ENCODE assay signal across 9 cellular contexts in genomic region chr12:1795785-1796514, GRCh38. TPM values are rescaled to one million over a fixed set of nuclear protein-coding genes. Genes with fewer than 3 reads are reported as not detected.
DNase-seq lines count a peak whose midpoint lies in the region; ATAC-seq, FAIRE-seq and TF ChIP-seq lines count a peak whose summit lies in the region.
"Had no signal": no experiment of that assay in that cellular context is flagged by ENCODE, and none has a peak within 500 bp of the region (broad histone marks: within the 10 kb centered on the region; RNA-seq: fewer than 3 reads in every experiment).

No MANE protein-coding gene starts in this region.

- no peaks in the 10 kb centered on the region for H3K79me2 ChIP-seq in HepG2 (ENCODE audit: insufficient read depth, low read length)

- no peaks in the 10 kb centered on the region for H4K20me1 ChIP-seq in HepG2 (ENCODE audit: insufficient read depth, low read length)

- TF ChIP-seq EP300 in HepG2 (IDR thresholded peaks at IDR 0.05; ENCODE audit: low read depth in 2 of 2, low read length in 2 of 2): no peak
- no peak for TF ChIP-seq EP300 in HepG2 (CRISPR knock-in tag; IDR thresholded peaks at IDR 0.05; ENCODE audit: borderline replicate concordance)

- no peaks in the 10 kb centered on the region for H3K36me3 Mint-ChIP-seq in activated CD4-positive, alpha-beta T cell treated with anti-CD3 and anti-CD28 coated beads, Interleukin-2, amount 10 ng/mL, durations not matched to agents 24 days and 14 days (ENCODE audit: low read depth)

- H2AFZ ChIP-seq in HepG2 (ENCODE audit: low read length): no peak overlapping the region

- TF ChIP-seq RAD21 in HepG2 (CRISPR knock-in tag; IDR thresholded peaks at IDR 0.05): peak; percentile 100

- WGBS in HepG2 (ENCODE audit: low lambda C conversion rate): 19% methylated on average over 27 of the region's 45 CpGs

- peak overlapping the region; percentile 92 for H3K4me2 ChIP-seq in HepG2 (ENCODE audit: low read depth, low read length)

- peaks cover 19% of the 10 kb centered on the region; the same call in 1 of the 2 replicates for H3K4me1 ChIP-seq in HepG2 (ENCODE audit: insufficient read depth, low read length)

- FAIRE-seq in HepG2 (lab: Jason Lieb, UNC): peak; percentile 28

- H3K9me3 Mint-ChIP-seq in activated CD4-positive, alpha-beta T cell treated with anti-CD3 and anti-CD28 coated beads, Interleukin-2, amount 10 ng/mL, durations not matched to agents 24 days and 14 days: no peaks in the 10 kb centered on the region

- H3K9ac ChIP-seq in HepG2 (ENCODE audit: insufficient read depth, low read depth, low read length): no peak overlapping the region

- H3K9me3 ChIP-seq in HepG2 (ENCODE audit: low read length): no peaks in the 10 kb centered on the region

- BruUV-seq in HepG2 (replicated peaks; lab: Mats Ljungman, UMichigan): no TSS peak

- peak; percentile 29 for DNase-seq in BJ (ENCODE audit: low read depth)
- DNase-seq in NCI-H460 (ENCODE audit: extremely low read depth, low read depth): peak; percentile 76
- DNase-seq in activated CD4-positive, alpha-beta T cell treated with anti-CD3 and anti-CD28 coated beads, Interleukin-2, amount 10 ng/mL, durations not matched to agents 24 days and 14 days: peak; percentile 98
- peak; percentile 92 for DNase-seq in coronary artery (ENCODE audit: low spot score)
- peak; percentile 56 for DNase-seq in HepG2 (ENCODE audit: low spot score)
- DNase-seq in stimulated activated CD4-positive, alpha-beta T cell treated with anti-CD3 and anti-CD28 coated beads, Interleukin-4, amount 100 ng/mL, for 1 hour: peak; percentile 95

- peak overlapping the region; percentile 54 to 83 for H3K27ac ChIP-seq in coronary artery
- no peak overlapping the region for H3K27ac ChIP-seq in HepG2 (ENCODE audit: extremely low read length, insufficient read depth, low read length)

- peak in 1 of 2 experiments; percentile 59; a peak in 2 of 4 replicates for TF ChIP-seq POLR2A in HepG2 (IDR thresholded peaks at IDR 0.05; ENCODE audit: insufficient read depth in 1 of 2, low read depth in 2 of 2, low read length in 2 of 2)

- intact Hi-C loops in activated CD4-positive, alpha-beta T cell treated with anti-CD3 and anti-CD28 coated beads, Interleukin-2, amount 10 ng/mL, durations not matched to agents 24 days and 14 days (cut with micrococcal nuclease): loop anchor here (1.0 to 10.0 kb wide), 7 partner anchors 8 to 786 kb away; partner anchors contain the start of genes ADIPOR2 and DCP1B
- intact Hi-C loops in HepG2 (cut with micrococcal nuclease; ENCODE audit: unreplicated experiment): loop anchor here (1.0 to 5.0 kb wide), 2 partner anchors 144 to 241 kb away; no protein-coding TSS in a partner anchor

- peak overlapping the region; percentile 86 for H3K4me3 Mint-ChIP-seq in activated CD4-positive, alpha-beta T cell treated with anti-CD3 and anti-CD28 coated beads, Interleukin-2, amount 10 ng/mL, durations not matched to agents 24 days and 14 days

- H3K36me3 ChIP-seq in BJ (ENCODE audit: control insufficient read depth, insufficient read depth, low read length) (no peaks in the 10 kb centered on the region), HepG2 (replicated peaks in 1 of 2; ENCODE audit: control insufficient read depth in 1 of 2, insufficient read depth in 2 of 2, low read length in 2 of 2) (peaks cover 0 to 3% of the 10 kb centered on the region in 2 experiments; a peak in 3 of 5 replicates)

- H3K27me3 Mint-ChIP-seq in activated CD4-positive, alpha-beta T cell treated with anti-CD3 and anti-CD28 coated beads, Interleukin-2, amount 10 ng/mL, durations not matched to agents 24 days and 14 days: no peaks in the 10 kb centered on the region

- peaks cover 16% of the 10 kb centered on the region for H3K4me1 Mint-ChIP-seq in activated CD4-positive, alpha-beta T cell treated with anti-CD3 and anti-CD28 coated beads, Interleukin-2, amount 10 ng/mL, durations not matched to agents 24 days and 14 days

- CTCF ChIA-PET in BJ (lab: Yijun Ruan, JAX) (interaction anchor here (0.6 to 7.0 kb wide), 21 partner anchors 9 to 785 kb away, joined by 3 to 78 read pairs (median 4); partner anchors contain the start of gene WNT5B), HepG2 (lab: Yijun Ruan, JAX; ENCODE audit: low intra/inter-chr PET ratio, low total read pairs) (interaction anchor here (0.9 to 3.3 kb wide), 4 partner anchors 143 to 239 kb away, joined by 4 to 88 read pairs (median 5); no protein-coding TSS in a partner anchor)

- ATAC-seq in GM19023 (IDR thresholded peaks at IDR 0.05; ENCODE audit: unreplicated experiment) (peak; percentile 88), HG03175 (IDR thresholded peaks at IDR 0.05; ENCODE audit: unreplicated experiment) (peak; percentile 94), HepG2 (peak; percentile 83)

- peak overlapping the region; percentile 90 for H3K27ac Mint-ChIP-seq in activated CD4-positive, alpha-beta T cell treated with anti-CD3 and anti-CD28 coated beads, Interleukin-2, amount 10 ng/mL, durations not matched to agents 24 days and 14 days

- TF ChIP-seq CTCF in BJ (IDR thresholded peaks at IDR 0.05; ENCODE audit: insufficient read depth, low read depth, low read length) (peak; percentile 72), coronary artery (IDR thresholded peaks at IDR 0.05) (peak; percentile 95), HepG2 (CRISPR knock-in tag; IDR thresholded peaks at IDR 0.05) (peak; percentile 91)

- POLR2A ChIA-PET in BJ (lab: Charles Lee): no interaction called here
- POLR2A ChIA-PET in HepG2 (lab: Yijun Ruan, JAX): interaction anchor here (1.3 kb wide), 1 partner anchor 144 kb away, joined by 6 read pairs; no protein-coding TSS in a partner anchor

- H3K4me3 ChIP-seq in BJ (ENCODE audit: low read depth, low read length): peak overlapping the region; percentile 48
- H3K4me3 ChIP-seq in coronary artery: peak overlapping the region; percentile 78
- H3K4me3 ChIP-seq in HepG2 (replicated peaks in 1 of 3; ENCODE audit: insufficient read depth in 1 of 3, low read depth in 2 of 3, low read length in 3 of 3): peak overlapping the region in 2 of 3 experiments; percentile 16 to 56; a peak in 2 of 6 replicates

- no peaks in the 10 kb centered on the region for H3K27me3 ChIP-seq in BJ (ENCODE audit: control insufficient read depth, insufficient read depth, low read length)
- H3K27me3 ChIP-seq in HepG2 (ENCODE audit: control insufficient read depth in 1 of 2, insufficient read depth in 2 of 2, low read length in 2 of 2): no peaks in the 10 kb centered on the region

- in situ Hi-C loops in HepG2 (cut with HindIII; ENCODE audit: extremely low pct_ligation_motif_present, low pct_unique_long_range_greater_than_20kb): no loop called here

TF ChIP-seq in HepG2, 621 proteins besides CTCF, POLR2A, EP300 and RAD21 (continues in another document):
- TF ChIP-seq ZNF616 (CRISPR knock-in tag; IDR thresholded peaks at IDR 0.05; ENCODE audit: low read depth) (no peak), ZNF20 (CRISPR knock-in tag; IDR thresholded peaks at IDR 0.05) (no peak), ZNF574 (CRISPR knock-in tag; IDR thresholded peaks at IDR 0.05) (peak; percentile 98), ZNF773 (CRISPR knock-in tag; IDR thresholded peaks at IDR 0.05; ENCODE audit: borderline replicate concordance) (no peak)

RNA-seq across cellular contexts. Expression of gene LRTM2, which starts 24.4 kb away (rescaled TPM):
- polyA plus RNA-seq in BJ (2011; rRNA removed) (not detected in 2 replicates), HepG2 (2011; rRNA removed) (0.09 and 0.17 TPM in 2 replicates)
- not detected in 2 replicates for polyA minus RNA-seq in BJ (2011; rRNA and poly(A)+ RNA removed)
- not detected in 2 replicates for total RNA-seq in NCI-H460 (2014; rRNA removed; shearing (Covaris generic))
- polyA plus RNA-seq in NCI-H460 (2014; cell fraction: nucleus; rRNA removed): not detected in 2 replicates
- total RNA-seq in activated CD4-positive, alpha-beta T cell treated with anti-CD3 and anti-CD28 coated beads, Interleukin-2, amount 10 ng/mL, durations not matched to agents 24 days and 14 days: 0.05 and 0.16 TPM in 2 replicates
- total RNA-seq in HepG2 (2016; rRNA removed; fragmentation: Illumina TruSeq; extraction: Trizol): not detected in 2 replicates
- not detected in 2 replicates for total RNA-seq in HepG2 (2016; cell fraction: cytosol; rRNA removed; fragmentation: Illumina TruSeq; extraction: Trizol; ENCODE audit: low read depth)
- not detected in 2 replicates for total RNA-seq in HepG2 (2016; cell fraction: insoluble cytoplasmic fraction; rRNA removed; fragmentation: Illumina TruSeq; extraction: Trizol)
- total RNA-seq in HepG2 (2016; cell fraction: membrane; rRNA removed; fragmentation: Illumina TruSeq; extraction: Trizol): not detected in 2 replicates
- total RNA-seq in HepG2 (2016; cell fraction: nucleus; rRNA removed; fragmentation: Illumina TruSeq; extraction: Trizol): not detected in 2 replicates
- polyA plus RNA-seq in HepG2 (2011; cell fraction: cytosol; rRNA removed): 0.09 TPM in 2 replicates
- 0.39 and 0.76 TPM in 2 replicates for polyA plus RNA-seq in HepG2 (2011; cell fraction: nucleus; rRNA removed)
- polyA plus RNA-seq in HepG2 (2012): 0.16 and 0.17 TPM in 2 replicates
- not detected in 2 replicates for polyA plus RNA-seq in HepG2 (2016; cell fraction: cytosol; fragmentation: Illumina TruSeq; extraction: Trizol; ENCODE audit: low read depth)
- polyA plus RNA-seq in HepG2 (2016; cell fraction: insoluble cytoplasmic fraction; fragmentation: Illumina TruSeq; extraction: Trizol; ENCODE audit: low read depth): not detected in 2 replicates
- not detected in 2 replicates for polyA plus RNA-seq in HepG2 (2016; cell fraction: membrane; fragmentation: Illumina TruSeq; extraction: Trizol; ENCODE audit: low read depth)
- not detected in 2 replicates for polyA plus RNA-seq in HepG2 (2016; cell fraction: nucleus; fragmentation: Illumina TruSeq; extraction: Trizol; ENCODE audit: insufficient read depth, low read depth)
- 0.40 TPM in 1 of 2 replicates, not detected in the other for polyA minus RNA-seq in HepG2 (2011; rRNA and poly(A)+ RNA removed; ENCODE audit: low replicate concordance)
- not detected in 2 replicates for polyA minus RNA-seq in HepG2 (2011; cell fraction: cytosol; rRNA and poly(A)+ RNA removed)
- polyA minus RNA-seq in HepG2 (2011; cell fraction: nucleus; rRNA and poly(A)+ RNA removed): not detected in 2 replicates
- total RNA-seq: glomerular endothelial cell had no signal

Comparison
In these comparisons a context has a peak if more than half of its experiments do, and no peak if none do; other contexts are left out.
1. DNase-seq: peak in every context shown above with its lines; median percentile 98 in activated CD4-positive, alpha-beta T cell treated with anti-CD3 and anti-CD28 coated beads, Interleukin-2, amount 10 ng/mL, durations not matched to agents 24 days and 14 days; 95 in stimulated activated CD4-positive, alpha-beta T cell treated with anti-CD3 and anti-CD28 coated beads, Interleukin-4, amount 100 ng/mL, for 1 hour; 92 in coronary artery; 76 in NCI-H460; 56 in HepG2; 29 in BJ.